In genomic region chr1:156310962-156311361, GRCh38 we compare ENCODE assay signal across 15 cellular contexts. TPM values are rescaled to one million over a fixed set of nuclear protein-coding genes. Genes with fewer than 3 reads are reported as not detected.
DNase-seq lines count a peak whose midpoint lies in the region; TF ChIP-seq lines count a peak whose summit lies in the region.
"Had no signal": no experiment of that assay in that cellular context is flagged by ENCODE, and none has a peak within 500 bp of the region (broad histone marks: within the 10 kb centered on the region; RNA-seq: fewer than 3 reads in every experiment).

No MANE protein-coding gene starts in this region.

- peaks cover 14% of the 10 kb centered on the region for H3K79me1 ChIP-seq in mesenchymal stem cell (replicated peaks; ENCODE audit: low read length, poor library complexity, severe bottlenecking)

- DNase-seq in AG08396 (ENCODE audit: low spot score) = peak; percentile 30
- DNase-seq in Kasumi-1 (lab: John Stamatoyannopoulos, UW) = peak; percentile 44 to 70
- peak; percentile 36 for DNase-seq in astrocyte of the spinal cord (ENCODE audit: low read depth, low spot score)
- peak; percentile 16 for DNase-seq in mesenchymal stem cell
- no peak for DNase-seq in Peyer's patch
- DNase-seq in HAP-1 (ENCODE audit: low spot score in 2 of 2) = no peak
- DNase-seq in AML-193 (lab: John Stamatoyannopoulos, UW) = no peak
- no peak for DNase-seq in stimulated activated CD4-positive, alpha-beta T cell treated with anti-CD3 and anti-CD28 coated beads, Interleukin-15, amount 100 ng/mL, for 24 hours
- DNase-seq: activated naive CD4-positive, alpha-beta T cell treated with Interleukin-2 at 50 U/mL for 16 hours; BE2C; NCI-H526 treated with DMSO at 0.1 percent for 48 hours; SHP77 treated with DMSO at 0.1 percent for 48 hours had no signal

- H3K18ac ChIP-seq in mesenchymal stem cell (ENCODE audit: low read depth in 1 of 2, low read length in 2 of 2) = no peak overlapping the region

- no peak overlapping the region for H3K23ac ChIP-seq in mesenchymal stem cell (ENCODE audit: low read length in 2 of 2)

- no peak overlapping the region for H2BK15ac ChIP-seq in mesenchymal stem cell (ENCODE audit: low read depth, poor library complexity, severe bottlenecking)

- H2BK5ac ChIP-seq in mesenchymal stem cell (ENCODE audit: low read depth, low read length, poor library complexity, severe bottlenecking) = no peak overlapping the region

- H4K91ac ChIP-seq in mesenchymal stem cell (ENCODE audit: low read length) = no peak overlapping the region

- H3K36me3 ChIP-seq in mesenchymal stem cell (ENCODE audit: control insufficient read depth in 1 of 2, insufficient read depth in 2 of 2, low read depth in 1 of 2, low read length in 2 of 2) (peaks cover 57 to 95% of the 10 kb centered on the region in 2 experiments), Peyer's patch (peaks cover 0 to 96% (median 4%) of the 10 kb centered on the region in 3 donors), HAP-1 (replicated peaks) (peaks cover 97% of the 10 kb centered on the region)

- no peak overlapping the region for H3K4me2 ChIP-seq in mesenchymal stem cell (ENCODE audit: low read length, poor library complexity, severe bottlenecking)

- no peaks in the 10 kb centered on the region for H3K9me3 ChIP-seq in mesenchymal stem cell (ENCODE audit: control insufficient read depth, low read length)
- no peaks in the 10 kb centered on the region for H3K9me3 ChIP-seq in Peyer's patch
- no peaks in the 10 kb centered on the region for H3K9me3 ChIP-seq in HAP-1
- H3K9me3 ChIP-seq: BE2C had no signal

- no peak overlapping the region for H2BK12ac ChIP-seq in mesenchymal stem cell (ENCODE audit: low read length in 2 of 2)

- 93% methylated on average over 6 of the region's 6 CpGs for WGBS in mesenchymal stem cell

- H3K27me3 ChIP-seq in mesenchymal stem cell (ENCODE audit: control insufficient read depth in 1 of 2, insufficient read depth in 1 of 2, low read length in 2 of 2) (no peaks in the 10 kb centered on the region), Peyer's patch (no peaks in the 10 kb centered on the region), HAP-1 (ENCODE audit: low read depth) (no peaks in the 10 kb centered on the region)
- H3K27me3 ChIP-seq: BE2C had no signal

- no peak overlapping the region for H2BK120ac ChIP-seq in mesenchymal stem cell (ENCODE audit: low read depth, low read length)

- no peak for TF ChIP-seq POLR2A in Peyer's patch (IDR thresholded peaks at IDR 0.05)

- H3K14ac ChIP-seq in mesenchymal stem cell (ENCODE audit: low read length in 2 of 2) = no peak overlapping the region

- no peak overlapping the region for H4K8ac ChIP-seq in mesenchymal stem cell (ENCODE audit: low read length)

- no peak for TF ChIP-seq CTCF in astrocyte of the spinal cord (IDR thresholded peaks at IDR 0.05; ENCODE audit: low read depth, low read length)
- no peak for TF ChIP-seq CTCF in Peyer's patch (IDR thresholded peaks at IDR 0.05)

- H3K9ac ChIP-seq in mesenchymal stem cell (ENCODE audit: low read length) = peak overlapping the region; percentile 14
- H3K9ac ChIP-seq: parathyroid adenoma had no signal

- H3K4me3 ChIP-seq in astrocyte of the spinal cord (ENCODE audit: low read depth, low read length) (no peak overlapping the region), mesenchymal stem cell (ENCODE audit: insufficient read depth in 1 of 2, low read depth in 1 of 2, low read length in 2 of 2) (no peak overlapping the region), Peyer's patch (no peak overlapping the region), HAP-1 (no peak overlapping the region)

- H2AFZ ChIP-seq in mesenchymal stem cell (ENCODE audit: low read depth, low read length) = no peak overlapping the region
- H2AFZ ChIP-seq: parathyroid adenoma had no signal

- in situ Hi-C loops in astrocyte of the spinal cord (cut with HindIII; ENCODE audit: low sequenced_read_pairs) (no loop called here), HAP-1 (cut with MboI; ENCODE audit: low sequenced_read_pairs) (no loop called here)

- H3K27ac ChIP-seq in mesenchymal stem cell (ENCODE audit: low read length, poor library complexity, severe bottlenecking) (no peak overlapping the region), Peyer's patch (no peak overlapping the region)
- H3K27ac ChIP-seq: parathyroid adenoma had no signal

- no peak overlapping the region for H2AK5ac ChIP-seq in mesenchymal stem cell (ENCODE audit: low read length, severe bottlenecking)

- no peak overlapping the region for H3K4ac ChIP-seq in mesenchymal stem cell (ENCODE audit: low read depth in 1 of 2, low read length in 2 of 2)

- H3K4me1 ChIP-seq in mesenchymal stem cell (ENCODE audit: control insufficient read depth, insufficient read depth, low read depth, low read length) (peaks cover 2% of the 10 kb centered on the region), Peyer's patch (no peaks in the 10 kb centered on the region), HAP-1 (no peaks in the 10 kb centered on the region)
- H3K4me1 ChIP-seq: BE2C, parathyroid adenoma had no signal

RNA-seq across cellular contexts. Expression of gene VHLL, which starts 11.9 kb away (rescaled TPM):
- polyA plus RNA-seq in mesenchymal stem cell (2013, experiment 1 of 2) = not detected
- not detected for polyA plus RNA-seq in mesenchymal stem cell (2013, experiment 2 of 2)
- total RNA-seq in Peyer's patch = not detected
- total RNA-seq: activated CD8-positive, alpha-beta memory T cell treated with anti-CD3 and anti-CD28 coated beads for 36 hours; G401 had no signal

RNA-seq across cellular contexts. Expression of gene GLMP, which starts 15.5 kb away (rescaled TPM):
- polyA plus RNA-seq in mesenchymal stem cell (2013, experiment 1 of 2) = 160 TPM
- 165 TPM for polyA plus RNA-seq in mesenchymal stem cell (2013, experiment 2 of 2)
- total RNA-seq in Peyer's patch = 10 to 100 TPM; 23.1 to 67.8 (median 61.3) TPM

RNA-seq across cellular contexts. Expression of gene TMEM79, which starts 26.8 kb away (rescaled TPM):
- polyA plus RNA-seq in mesenchymal stem cell (2013, experiment 1 of 2) = 1.0 TPM
- polyA plus RNA-seq in mesenchymal stem cell (2013, experiment 2 of 2) = 0.85 TPM
- 1 to 10 TPM; 1.9 to 9.7 (median 5.4) TPM for total RNA-seq in Peyer's patch

RNA-seq across cellular contexts. Expression of gene CCT3, which starts 27.1 kb away (rescaled TPM):
- 157 TPM for polyA plus RNA-seq in mesenchymal stem cell (2013, experiment 1 of 2)
- polyA plus RNA-seq in mesenchymal stem cell (2013, experiment 2 of 2) = 151 TPM
- 100 to 1,000 TPM in 3 of 4 donors, 10 to 100 TPM in 1; 63.9 to 148 (median 134) TPM for total RNA-seq in Peyer's patch

RNA-seq across cellular contexts. Expression of gene TSACC, which starts 27.4 kb away (rescaled TPM):
- polyA plus RNA-seq in mesenchymal stem cell (2013, experiment 1 of 2) = 0.51 TPM
- 0.38 TPM for polyA plus RNA-seq in mesenchymal stem cell (2013, experiment 2 of 2)
- not detected for total RNA-seq in Peyer's patch
- total RNA-seq: G401 had no signal

Comparison
In these comparisons a context has a peak if more than half of its experiments do, and no peak if none do; other contexts are left out.
1. DNase-seq: peak in AG08396 (single experiment), Kasumi-1 (2 of 2), astrocyte of the spinal cord (single experiment) and mesenchymal stem cell (single experiment); none in Peyer's patch (0 of 3), HAP-1 (0 of 2), AML-193 (0 of 2) and stimulated activated CD4-positive, alpha-beta T cell treated with anti-CD3 and anti-CD28 coated beads, Interleukin-15, amount 100 ng/mL, for 24 hours (single experiment).